1 cellular context compared by ENCODE assay signal in the genomic region with DNA sequence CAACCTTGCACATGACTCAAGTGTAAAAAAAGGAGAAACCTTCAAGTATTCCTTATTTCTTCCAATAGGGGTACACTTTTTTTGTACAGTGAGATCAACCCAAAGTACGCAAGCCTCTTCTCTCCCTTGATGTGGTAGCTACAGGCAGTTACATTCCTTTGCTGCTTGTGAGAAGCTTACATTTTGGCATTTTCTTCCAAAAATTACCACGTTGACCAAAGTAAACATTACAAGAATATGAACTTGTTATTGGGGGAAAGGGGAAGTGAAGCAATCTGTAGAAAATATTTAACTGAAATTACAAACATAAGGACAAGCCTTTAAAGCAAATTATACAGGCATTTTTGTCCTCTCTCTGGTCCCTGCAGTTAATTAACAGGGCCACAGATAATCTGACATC.
TF ChIP-seq lines count a peak whose summit lies in the region.

No MANE protein-coding gene starts in this region.

TF ChIP-seq in HepG2, 621 proteins besides CTCF, POLR2A, EP300 and RAD21 (continued from another document):
- TF ChIP-seq LRRFIP1 (CRISPR knock-in tag; conservative IDR thresholded peaks at IDR 0.05): no peak
- no peak for TF ChIP-seq GLI4 (CRISPR knock-in tag; IDR thresholded peaks at IDR 0.05; ENCODE audit: borderline replicate concordance)
- no peak for TF ChIP-seq SOX6 (IDR thresholded peaks at IDR 0.05)
- TF ChIP-seq SOX6 (CRISPR knock-in tag; IDR thresholded peaks at IDR 0.05): 0 out of 2 replicates have a peak, but pooled peaks have one; percentile 19
- TF ChIP-seq ZNF354B (CRISPR knock-in tag; IDR thresholded peaks at IDR 0.05): no peak
- no peak for TF ChIP-seq HINFP (CRISPR knock-in tag; IDR thresholded peaks at IDR 0.05; ENCODE audit: low read depth)
- peak; percentile 17; the same call in 1 of the 2 replicates for TF ChIP-seq NCOA2 (CRISPR knock-in tag; IDR thresholded peaks at IDR 0.05)
- no peak for TF ChIP-seq ZFP62 (CRISPR knock-in tag; IDR thresholded peaks at IDR 0.05)
- no peak for TF ChIP-seq CERS6 (CRISPR knock-in tag; IDR thresholded peaks at IDR 0.05)
- TF ChIP-seq ZNF672 (CRISPR knock-in tag; IDR thresholded peaks at IDR 0.05): no peak
- TF ChIP-seq PPARG (CRISPR knock-in tag; conservative IDR thresholded peaks at IDR 0.05): peak; percentile 94
- TF ChIP-seq, protein P1, sequence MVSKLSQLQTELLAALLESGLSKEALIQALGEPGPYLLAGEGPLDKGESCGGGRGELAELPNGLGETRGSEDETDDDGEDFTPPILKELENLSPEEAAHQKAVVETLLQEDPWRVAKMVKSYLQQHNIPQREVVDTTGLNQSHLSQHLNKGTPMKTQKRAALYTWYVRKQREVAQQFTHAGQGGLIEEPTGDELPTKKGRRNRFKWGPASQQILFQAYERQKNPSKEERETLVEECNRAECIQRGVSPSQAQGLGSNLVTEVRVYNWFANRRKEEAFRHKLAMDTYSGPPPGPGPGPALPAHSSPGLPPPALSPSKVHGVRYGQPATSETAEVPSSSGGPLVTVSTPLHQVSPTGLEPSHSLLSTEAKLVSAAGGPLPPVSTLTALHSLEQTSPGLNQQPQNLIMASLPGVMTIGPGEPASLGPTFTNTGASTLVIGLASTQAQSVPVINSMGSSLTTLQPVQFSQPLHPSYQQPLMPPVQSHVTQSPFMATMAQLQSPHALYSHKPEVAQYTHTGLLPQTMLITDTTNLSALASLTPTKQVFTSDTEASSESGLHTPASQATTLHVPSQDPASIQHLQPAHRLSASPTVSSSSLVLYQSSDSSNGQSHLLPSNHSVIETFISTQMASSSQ (IDR thresholded peaks at IDR 0.05; ENCODE audit: low read depth): peak; percentile 22; the same call in 1 of the 2 replicates
- TF ChIP-seq, protein P1 (CRISPR knock-in tag; IDR thresholded peaks at IDR 0.05; ENCODE audit: borderline replicate concordance): peak; percentile 77; the same call in 1 of the 2 replicates
- TF ChIP-seq, protein P2, sequence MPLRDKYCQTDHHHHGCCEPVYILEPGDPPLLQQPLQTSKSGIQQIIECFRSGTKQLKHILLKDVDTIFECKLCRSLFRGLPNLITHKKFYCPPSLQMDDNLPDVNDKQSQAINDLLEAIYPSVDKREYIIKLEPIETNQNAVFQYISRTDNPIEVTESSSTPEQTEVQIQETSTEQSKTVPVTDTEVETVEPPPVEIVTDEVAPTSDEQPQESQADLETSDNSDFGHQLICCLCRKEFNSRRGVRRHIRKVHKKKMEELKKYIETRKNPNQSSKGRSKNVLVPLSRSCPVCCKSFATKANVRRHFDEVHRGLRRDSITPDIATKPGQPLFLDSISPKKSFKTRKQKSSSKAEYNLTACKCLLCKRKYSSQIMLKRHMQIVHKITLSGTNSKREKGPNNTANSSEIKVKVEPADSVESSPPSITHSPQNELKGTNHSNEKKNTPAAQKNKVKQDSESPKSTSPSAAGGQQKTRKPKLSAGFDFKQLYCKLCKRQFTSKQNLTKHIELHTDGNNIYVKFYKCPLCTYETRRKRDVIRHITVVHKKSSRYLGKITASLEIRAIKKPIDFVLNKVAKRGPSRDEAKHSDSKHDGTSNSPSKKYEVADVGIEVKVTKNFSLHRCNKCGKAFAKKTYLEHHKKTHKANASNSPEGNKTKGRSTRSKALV (CRISPR knock-in tag; IDR thresholded peaks at IDR 0.05): no peak
- no peak for TF ChIP-seq ZNF570 (CRISPR knock-in tag; IDR thresholded peaks at IDR 0.05; ENCODE audit: borderline replicate concordance)
- TF ChIP-seq PAX8 (CRISPR knock-in tag; IDR thresholded peaks at IDR 0.05; ENCODE audit: borderline replicate concordance): no peak
- TF ChIP-seq SAP130 (CRISPR knock-in tag; IDR thresholded peaks at IDR 0.05; ENCODE audit: low read depth): 0 out of 2 replicates have a peak, but pooled peaks have one; percentile 24
- TF ChIP-seq ZFP36L1 (CRISPR knock-in tag; IDR thresholded peaks at IDR 0.05): no peak
- no peak for TF ChIP-seq ZNF280B (CRISPR knock-in tag; IDR thresholded peaks at IDR 0.05; ENCODE audit: borderline replicate concordance)
- TF ChIP-seq, protein P3, sequence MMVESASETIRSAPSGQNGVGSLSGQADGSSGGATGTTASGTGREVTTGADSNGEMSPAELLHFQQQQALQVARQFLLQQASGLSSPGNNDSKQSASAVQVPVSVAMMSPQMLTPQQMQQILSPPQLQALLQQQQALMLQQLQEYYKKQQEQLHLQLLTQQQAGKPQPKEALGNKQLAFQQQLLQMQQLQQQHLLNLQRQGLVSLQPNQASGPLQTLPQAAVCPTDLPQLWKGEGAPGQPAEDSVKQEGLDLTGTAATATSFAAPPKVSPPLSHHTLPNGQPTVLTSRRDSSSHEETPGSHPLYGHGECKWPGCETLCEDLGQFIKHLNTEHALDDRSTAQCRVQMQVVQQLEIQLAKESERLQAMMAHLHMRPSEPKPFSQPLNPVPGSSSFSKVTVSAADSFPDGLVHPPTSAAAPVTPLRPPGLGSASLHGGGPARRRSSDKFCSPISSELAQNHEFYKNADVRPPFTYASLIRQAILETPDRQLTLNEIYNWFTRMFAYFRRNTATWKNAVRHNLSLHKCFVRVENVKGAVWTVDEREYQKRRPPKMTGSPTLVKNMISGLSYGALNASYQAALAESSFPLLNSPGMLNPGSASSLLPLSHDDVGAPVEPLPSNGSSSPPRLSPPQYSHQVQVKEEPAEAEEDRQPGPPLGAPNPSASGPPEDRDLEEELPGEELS (CRISPR knock-in tag; IDR thresholded peaks at IDR 0.05): peak; percentile 32; the same call in 1 of the 2 replicates
- peak; percentile 76 for TF ChIP-seq CEBPG (CRISPR knock-in tag; IDR thresholded peaks at IDR 0.05)
- TF ChIP-seq MED1 (CRISPR knock-in tag; IDR thresholded peaks at IDR 0.05): peak; percentile 18; the same call in 1 of the 2 replicates
- TF ChIP-seq ZNF770 (CRISPR knock-in tag; IDR thresholded peaks at IDR 0.05): 0 out of 2 replicates have a peak, but pooled peaks have one; percentile 14
- no peak for TF ChIP-seq ZNF780A (CRISPR knock-in tag; IDR thresholded peaks at IDR 0.05)
- TF ChIP-seq SIN3B (IDR thresholded peaks at IDR 0.05; ENCODE audit: low read length): no peak
